16 cellular contexts compared by ENCODE assay signal in the genomic region with DNA sequence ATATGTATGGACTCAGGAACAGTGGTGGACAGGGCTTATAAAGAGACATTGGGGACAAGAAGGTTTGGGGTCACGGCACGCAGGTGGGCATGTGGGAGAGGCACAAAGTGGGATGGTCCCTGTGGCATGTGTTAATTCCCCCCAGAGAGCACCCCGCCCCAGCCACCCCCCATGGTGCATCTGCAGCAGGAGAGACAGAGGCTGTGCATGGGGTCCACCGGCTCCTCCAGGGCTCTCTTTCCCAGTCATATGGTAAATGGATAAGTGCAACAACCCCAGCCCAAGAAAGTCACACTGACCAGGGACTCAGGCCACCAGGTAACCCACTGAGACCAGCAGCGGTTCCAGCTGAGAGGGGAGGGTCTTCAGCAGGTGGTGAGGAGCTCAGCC.
DNase-seq lines count a peak whose midpoint lies in the region; ATAC-seq and TF ChIP-seq lines count a peak whose summit lies in the region.
"Had no signal": no experiment of that assay in that cellular context is flagged by ENCODE, and none has a peak within 500 bp of the region (broad histone marks: within the 10 kb centered on the region; RNA-seq: fewer than 3 reads in every experiment).

No MANE protein-coding gene starts in this region.

- H3K4me1 Mint-ChIP-seq in activated T-cell treated with anti-CD3 and anti-CD28 coated beads, Interleukin-2, amount 50 U/mL, for 24 hours (ENCODE audit: low read depth) = peaks cover 6% of the 10 kb centered on the region
- no peaks in the 10 kb centered on the region for H3K4me1 Mint-ChIP-seq in endodermal cell
- peaks cover 4% of the 10 kb centered on the region for H3K4me1 Mint-ChIP-seq in activated T-helper 2 cell treated with anti-CD3 and anti-CD28 coated beads, Interferon-gamma antibody, Interleukin-2, Interleukin-4, amounts not matched to agents 10 μg/mL and 5 μg/mL and 100 μg/mL, durations not matched to agents 14 hours and 24 hours and 36 hours (ENCODE audit: low read depth)

- intact Hi-C loops in gastrocnemius medialis (cut with DNase I; ENCODE audit: low total_unique reads) = loop anchor here (10.0 kb wide), 2 partner anchors 255 to 575 kb away; a partner anchor contains a TSS
- intact Hi-C loops in activated T-helper 2 cell treated with anti-CD3 and anti-CD28 coated beads, Interferon-gamma antibody, Interleukin-2, Interleukin-4, amounts not matched to agents 10 μg/mL and 5 μg/mL and 100 μg/mL, durations not matched to agents 14 hours and 24 hours and 36 hours (cut with micrococcal nuclease) = no loop called here

- no peak overlapping the region for H3K23ac ChIP-seq in mesendoderm (ENCODE audit: low read length)

- H4K5ac ChIP-seq in mesendoderm (ENCODE audit: low read length) = no peak overlapping the region

- TF ChIP-seq CTCF in RWPE2 (IDR thresholded peaks at IDR 0.05; ENCODE audit: poor library complexity, severe bottlenecking) = no peak
- no peak for TF ChIP-seq CTCF in endodermal cell (conservative IDR thresholded peaks at IDR 0.05)
- TF ChIP-seq CTCF in gastrocnemius medialis (IDR thresholded peaks at IDR 0.05 in 4 of 5, conservative IDR thresholded peaks at IDR 0.05 in 1 of 5) = no peak

- H3K9ac ChIP-seq in endodermal cell (ENCODE audit: extremely low read depth, low read length, poor library complexity, severe bottlenecking) (no peak overlapping the region), mesendoderm (ENCODE audit: low read length) (no peak overlapping the region)
- H3K9ac ChIP-seq: BLaER1 treated with 17β-estradiol and CSF1 and Interleukin-3, amounts not matched to agents 10 nM and 100 nM had no signal

- no peak overlapping the region for H3K27ac ChIP-seq in RWPE2 (ENCODE audit: poor library complexity, severe bottlenecking)
- H3K27ac ChIP-seq in endodermal cell (ENCODE audit: low read depth, low read length) = no peak overlapping the region
- no peak overlapping the region for H3K27ac ChIP-seq in gastrocnemius medialis
- H3K27ac ChIP-seq in mesendoderm (ENCODE audit: low read depth, low read length) = no peak overlapping the region
- H3K27ac ChIP-seq: BLaER1 treated with 17β-estradiol and CSF1 and Interleukin-3, amounts not matched to agents 10 nM and 100 nM had no signal

- H3K4me3 ChIP-seq in RWPE2 (ENCODE audit: severe bottlenecking) = no peak overlapping the region
- H3K4me3 ChIP-seq in endodermal cell (ENCODE audit: low read length) = no peak overlapping the region
- H3K4me3 ChIP-seq in gastrocnemius medialis = no peak overlapping the region
- H3K4me3 ChIP-seq in mesendoderm (ENCODE audit: low read length) = no peak overlapping the region
- H3K4me3 ChIP-seq: BLaER1 treated with 17β-estradiol and CSF1 and Interleukin-3, amounts not matched to agents 10 nM and 100 nM; HAP-1 had no signal

- no peak overlapping the region for H3K4me2 ChIP-seq in mesendoderm (ENCODE audit: low read length)

- H3K4ac ChIP-seq in mesendoderm (ENCODE audit: low read depth, low read length) = no peak overlapping the region

- in situ Hi-C loops in gastrocnemius medialis (cut with MboI; ENCODE audit: low sequenced_read_pairs in 4 of 4) = no loop called here

- H3K79me1 ChIP-seq in mesendoderm (ENCODE audit: low read length) = no peaks in the 10 kb centered on the region

- H3K79me2 ChIP-seq in mesendoderm (ENCODE audit: control insufficient read depth, insufficient read depth, low read length) = no peaks in the 10 kb centered on the region

- H2BK15ac ChIP-seq in mesendoderm (replicated peaks; ENCODE audit: low read depth) = no peak overlapping the region

- no peak overlapping the region for H2BK5ac ChIP-seq in mesendoderm (ENCODE audit: low read length)

- ATAC-seq in RWPE2 (ENCODE audit: low read depth) (no peak), gastrocnemius medialis (no peak)
- ATAC-seq: CD8-positive, alpha-beta T cell had no signal

- H3K27me3 ChIP-seq in RWPE2 (ENCODE audit: insufficient read depth, poor library complexity, severe bottlenecking) (no peaks in the 10 kb centered on the region), endodermal cell (ENCODE audit: control insufficient read depth, insufficient read depth, low read length, poor library complexity, severe bottlenecking) (no peaks in the 10 kb centered on the region), gastrocnemius medialis (no peaks in the 10 kb centered on the region), mesendoderm (ENCODE audit: insufficient read depth, low read length, poor library complexity) (no peaks in the 10 kb centered on the region)
- H3K27me3 ChIP-seq: BLaER1 treated with 17β-estradiol and CSF1 and Interleukin-3, amounts not matched to agents 10 nM and 100 nM had no signal

- peak; percentile 16 for DNase-seq in activated T-cell treated with anti-CD3 and anti-CD28 coated beads, Interleukin-2, amount 50 U/mL, for 24 hours
- DNase-seq in activated T-cell treated with anti-CD3 and anti-CD28 coated beads for 4 hours (no peak), RWPE2 (ENCODE audit: low spot score) (peak; percentile 45), endodermal cell (peak; percentile 40), gastrocnemius medialis (no peak), mesendoderm (no peak)
- DNase-seq in activated T-helper 2 cell treated with anti-CD3 and anti-CD28 coated beads, Interferon-gamma antibody, Interleukin-2, Interleukin-4, amounts not matched to agents 10 μg/mL and 5 μg/mL and 100 μg/mL, durations not matched to agents 14 hours and 24 hours and 36 hours (ENCODE audit: low spot score) = no peak
- DNase-seq: 8988T; Calu3; CD8-positive, alpha-beta T cell; DMS79 treated with DMSO at 0.1 percent for 48 hours; GF-D8; GOT3; IMR-90 had no signal

- H3K36me3 Mint-ChIP-seq in activated T-cell treated with anti-CD3 and anti-CD28 coated beads, Interleukin-2, amount 50 U/mL, for 24 hours (ENCODE audit: low read depth) = no peaks in the 10 kb centered on the region
- no peaks in the 10 kb centered on the region for H3K36me3 Mint-ChIP-seq in endodermal cell (ENCODE audit: low read depth)
- no peaks in the 10 kb centered on the region for H3K36me3 Mint-ChIP-seq in activated T-helper 2 cell treated with anti-CD3 and anti-CD28 coated beads, Interferon-gamma antibody, Interleukin-2, Interleukin-4, amounts not matched to agents 10 μg/mL and 5 μg/mL and 100 μg/mL, durations not matched to agents 14 hours and 24 hours and 36 hours (ENCODE audit: low read depth)
- H3K36me3 Mint-ChIP-seq: CD8-positive, alpha-beta T cell had no signal

- H2BK120ac ChIP-seq in mesendoderm (ENCODE audit: low read depth, low read length) = no peak overlapping the region

- no peak overlapping the region for H3K27ac Mint-ChIP-seq in activated T-cell treated with anti-CD3 and anti-CD28 coated beads, Interleukin-2, amount 50 U/mL, for 24 hours
- H3K27ac Mint-ChIP-seq in endodermal cell = no peak overlapping the region
- no peak overlapping the region for H3K27ac Mint-ChIP-seq in activated T-helper 2 cell treated with anti-CD3 and anti-CD28 coated beads, Interferon-gamma antibody, Interleukin-2, Interleukin-4, amounts not matched to agents 10 μg/mL and 5 μg/mL and 100 μg/mL, durations not matched to agents 14 hours and 24 hours and 36 hours
- H3K27ac Mint-ChIP-seq: CD8-positive, alpha-beta T cell had no signal

- H3K36me3 ChIP-seq in RWPE2 (ENCODE audit: low read depth) = no peaks in the 10 kb centered on the region
- no peaks in the 10 kb centered on the region for H3K36me3 ChIP-seq in endodermal cell (ENCODE audit: control insufficient read depth, insufficient read depth, low read length)
- H3K36me3 ChIP-seq in gastrocnemius medialis = no peaks in the 10 kb centered on the region
- no peaks in the 10 kb centered on the region for H3K36me3 ChIP-seq in mesendoderm (ENCODE audit: control insufficient read depth, insufficient read depth, low read length)
- H3K36me3 ChIP-seq: HAP-1 had no signal

- no peak overlapping the region for H2AK5ac ChIP-seq in mesendoderm (ENCODE audit: low read length)

- H3K9me3 Mint-ChIP-seq in activated T-cell treated with anti-CD3 and anti-CD28 coated beads, Interleukin-2, amount 50 U/mL, for 24 hours = peaks cover 6% of the 10 kb centered on the region
- H3K9me3 Mint-ChIP-seq in endodermal cell = peaks cover 20% of the 10 kb centered on the region
- peaks cover 8% of the 10 kb centered on the region for H3K9me3 Mint-ChIP-seq in activated T-helper 2 cell treated with anti-CD3 and anti-CD28 coated beads, Interferon-gamma antibody, Interleukin-2, Interleukin-4, amounts not matched to agents 10 μg/mL and 5 μg/mL and 100 μg/mL, durations not matched to agents 14 hours and 24 hours and 36 hours
- H3K9me3 Mint-ChIP-seq: CD8-positive, alpha-beta T cell had no signal

- no peaks in the 10 kb centered on the region for H3K4me1 ChIP-seq in RWPE2 (ENCODE audit: insufficient read depth, poor library complexity, severe bottlenecking)
- H3K4me1 ChIP-seq in endodermal cell (ENCODE audit: control insufficient read depth, insufficient read depth, low read length) = no peaks in the 10 kb centered on the region
- H3K4me1 ChIP-seq in gastrocnemius medialis = no peaks in the 10 kb centered on the region
- no peaks in the 10 kb centered on the region for H3K4me1 ChIP-seq in mesendoderm (ENCODE audit: control insufficient read depth, low read depth, low read length)
- H3K4me1 ChIP-seq: HAP-1 had no signal

- no peak overlapping the region for H3K18ac ChIP-seq in mesendoderm (ENCODE audit: low read length)

- no peak overlapping the region for H3K56ac ChIP-seq in mesendoderm (ENCODE audit: low read length)

- no peak overlapping the region for H4K8ac ChIP-seq in mesendoderm (ENCODE audit: low read depth, low read length)

- H3K9me3 ChIP-seq in RWPE2 (ENCODE audit: severe bottlenecking) (no peaks in the 10 kb centered on the region), endodermal cell (ENCODE audit: control insufficient read depth, low read length) (peaks cover 4% of the 10 kb centered on the region), gastrocnemius medialis (no peaks in the 10 kb centered on the region)
- H3K9me3 ChIP-seq: HAP-1 had no signal

- no peaks in the 10 kb centered on the region for H3K27me3 Mint-ChIP-seq in activated T-cell treated with anti-CD3 and anti-CD28 coated beads, Interleukin-2, amount 50 U/mL, for 24 hours
- peaks cover 4% of the 10 kb centered on the region for H3K27me3 Mint-ChIP-seq in endodermal cell (ENCODE audit: insufficient read depth)
- no peaks in the 10 kb centered on the region for H3K27me3 Mint-ChIP-seq in activated T-helper 2 cell treated with anti-CD3 and anti-CD28 coated beads, Interferon-gamma antibody, Interleukin-2, Interleukin-4, amounts not matched to agents 10 μg/mL and 5 μg/mL and 100 μg/mL, durations not matched to agents 14 hours and 24 hours and 36 hours (ENCODE audit: low read depth)

- no peak overlapping the region for H3K4me3 Mint-ChIP-seq in activated T-cell treated with anti-CD3 and anti-CD28 coated beads, Interleukin-2, amount 50 U/mL, for 24 hours
- no peak overlapping the region for H3K4me3 Mint-ChIP-seq in endodermal cell
- no peak overlapping the region for H3K4me3 Mint-ChIP-seq in activated T-helper 2 cell treated with anti-CD3 and anti-CD28 coated beads, Interferon-gamma antibody, Interleukin-2, Interleukin-4, amounts not matched to agents 10 μg/mL and 5 μg/mL and 100 μg/mL, durations not matched to agents 14 hours and 24 hours and 36 hours (ENCODE audit: low read depth)
- H3K4me3 Mint-ChIP-seq: CD8-positive, alpha-beta T cell had no signal

- WGBS in endodermal cell (ENCODE audit: insufficient coverage in 1 of 2, insufficient read length in 1 of 2), 2 experiments = 81 to 82% methylated on average over 3 to 5 of the region's 5 CpGs
- no CpG with 5 or more reads among the region's 5 CpGs for WGBS in mesendoderm (ENCODE audit: extremely low coverage, insufficient coverage, low lambda C conversion rate)

- no peak for TF ChIP-seq POLR2A in gastrocnemius medialis (IDR thresholded peaks at IDR 0.05)

Comparison
In these comparisons a context has a peak if more than half of its experiments do, and no peak if none do; other contexts are left out.
1. DNase-seq: peak in activated T-cell treated with anti-CD3 and anti-CD28 coated beads, Interleukin-2, amount 50 U/mL, for 24 hours (single experiment), RWPE2 (single experiment) and endodermal cell (single experiment); none in activated T-cell treated with anti-CD3 and anti-CD28 coated beads for 4 hours (single experiment), gastrocnemius medialis (0 of 2), activated T-helper 2 cell treated with anti-CD3 and anti-CD28 coated beads, Interferon-gamma antibody, Interleukin-2, Interleukin-4, amounts not matched to agents 10 μg/mL and 5 μg/mL and 100 μg/mL, durations not matched to agents 14 hours and 24 hours and 36 hours (single experiment) and mesendoderm (single experiment).